8 cellular contexts compared by ENCODE assay signal in the genomic region with DNA sequence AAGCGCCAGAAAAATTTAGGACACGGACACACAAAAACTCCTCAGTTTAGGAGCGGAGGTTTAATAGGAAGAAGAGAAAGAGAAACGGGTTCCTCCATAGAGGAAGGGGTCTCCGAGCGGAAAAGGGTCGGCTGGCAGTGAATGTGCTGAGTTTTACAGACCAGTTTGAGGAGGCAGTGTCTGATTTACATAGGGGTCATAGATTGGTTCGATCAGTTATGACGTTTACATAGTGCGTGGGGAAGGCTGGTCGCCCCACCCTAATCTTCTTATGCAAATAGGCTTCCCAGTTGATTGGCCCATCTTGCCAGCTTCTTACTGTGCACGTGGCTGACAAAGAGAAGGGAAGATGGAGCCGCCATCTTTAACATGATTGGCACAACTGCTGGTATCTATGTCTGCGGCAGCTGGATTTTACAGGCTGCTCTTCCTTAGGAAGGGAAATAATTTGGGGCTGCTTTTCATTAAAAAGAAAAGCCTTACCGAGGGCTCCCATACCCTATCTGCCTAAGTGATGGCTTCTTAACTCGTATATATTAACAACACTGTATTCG.
DNase-seq lines count a peak whose midpoint lies in the region; ATAC-seq lines count a peak whose summit lies in the region.

No MANE protein-coding gene starts in this region.

- peaks cover 28% of the 10 kb centered on the region for H3K9me3 Mint-ChIP-seq in central memory CD8-positive, alpha-beta T cell
- peaks cover 15% of the 10 kb centered on the region for H3K9me3 Mint-ChIP-seq in memory B cell

- peak; percentile 18 for DNase-seq in NCI-H2227 (lab: John Stamatoyannopoulos, UW; ENCODE audit: unreplicated experiment)
- no peak for DNase-seq in NCI-H2227 treated with DMSO at 0.1 percent for 48 hours (lab: John Stamatoyannopoulos, UW)
- DNase-seq in NCI-H82 (lab: John Stamatoyannopoulos, UW): peak; percentile 96
- DNase-seq in central memory CD8-positive, alpha-beta T cell (ENCODE audit: low spot score in 2 of 2): no peak
- DNase-seq in memory B cell (ENCODE audit: low spot score in 2 of 2): no peak
- DNase-seq in SW480 (ENCODE audit: low spot score): no peak
- no peak for DNase-seq in NCI-H446 treated with DMSO at 0.1 percent for 48 hours (lab: John Stamatoyannopoulos, UW)

- peaks cover 30% of the 10 kb centered on the region for H3K4me1 Mint-ChIP-seq in central memory CD8-positive, alpha-beta T cell
- H3K4me1 Mint-ChIP-seq in memory B cell: peaks cover 17% of the 10 kb centered on the region

- ATAC-seq in central memory CD8-positive, alpha-beta T cell (replicated peaks; ENCODE audit: extremely low read depth, poor library complexity, severe bottlenecking): no peak
- no peak for ATAC-seq in memory B cell (ENCODE audit: low read depth)
- ATAC-seq in GM19455 (IDR thresholded peaks at IDR 0.05; ENCODE audit: unreplicated experiment): no peak

- peak overlapping the region; percentile 98 for H3K4me3 Mint-ChIP-seq in central memory CD8-positive, alpha-beta T cell
- peak overlapping the region; percentile 65 for H3K4me3 Mint-ChIP-seq in memory B cell

- H3K36me3 Mint-ChIP-seq in central memory CD8-positive, alpha-beta T cell (ENCODE audit: insufficient read depth): peaks cover 14% of the 10 kb centered on the region
- H3K36me3 Mint-ChIP-seq in memory B cell: peaks cover 24% of the 10 kb centered on the region

- no peaks in the 10 kb centered on the region for H3K27me3 Mint-ChIP-seq in central memory CD8-positive, alpha-beta T cell
- no peaks in the 10 kb centered on the region for H3K27me3 Mint-ChIP-seq in memory B cell

- H3K27ac Mint-ChIP-seq in central memory CD8-positive, alpha-beta T cell (ENCODE audit: low read depth): no peak overlapping the region
- no peak overlapping the region for H3K27ac Mint-ChIP-seq in memory B cell

Comparison
In these comparisons a context has a peak if more than half of its experiments do, and no peak if none do; other contexts are left out.
1. DNase-seq: peak in NCI-H2227 (single experiment) and NCI-H82 (single experiment); none in NCI-H2227 treated with DMSO at 0.1 percent for 48 hours (single experiment), central memory CD8-positive, alpha-beta T cell (0 of 2), memory B cell (0 of 2), SW480 (single experiment) and NCI-H446 treated with DMSO at 0.1 percent for 48 hours (single experiment).